7 cellular contexts compared by ENCODE assay signal in genomic region chr13:113298001-113298945, GRCh38. TPM values are rescaled to one million over a fixed set of nuclear protein-coding genes. Genes with fewer than 3 reads are reported as not detected.
A peak's percentile ranks its signal among the peaks of the same experiment; 100 is the strongest.
DNase-seq lines count a peak whose midpoint lies in the region; ATAC-seq and TF ChIP-seq lines count a peak whose summit lies in the region.

No MANE protein-coding gene starts in this region.

- TF ChIP-seq POLR2A in esophagus squamous epithelium (IDR thresholded peaks at IDR 0.05), result no peak

- ATAC-seq in psoas muscle, result no peak
- no peak for ATAC-seq in GM18868 (IDR thresholded peaks at IDR 0.05; ENCODE audit: unreplicated experiment)
- ATAC-seq in HG02798 (IDR thresholded peaks at IDR 0.05; ENCODE audit: poor library complexity, unreplicated experiment), result no peak
- ATAC-seq in GM19328 (IDR thresholded peaks at IDR 0.05; ENCODE audit: unreplicated experiment), result no peak

- CTCF ChIA-PET in HEK293 (lab: Yijun Ruan, JAX), result interaction anchor here (0.6 to 0.7 kb wide), 3 partner anchors 80 to 341 kb away, joined by 3 read pairs; no protein-coding TSS in a partner anchor

- H3K36me3 ChIP-seq in HEK293 (ENCODE audit: control insufficient read depth in 2 of 2, insufficient read depth in 1 of 2, low read length in 2 of 2) (peaks cover 0 to 7% of the 10 kb centered on the region in 2 experiments; a peak in 1 of 3 replicates), esophagus squamous epithelium (peaks cover 0 to 4% (median 0%) of the 10 kb centered on the region in 3 donors), psoas muscle (ENCODE audit: insufficient read depth in 1 of 2, low read depth in 1 of 2) (peaks cover 0 to 5% of the 10 kb centered on the region in 2 donors)

- POLR2A ChIA-PET in HEK293 (lab: Yijun Ruan, JAX), result interaction anchor here (0.6 kb wide), 3 partner anchors 114 to 234 kb away, joined by 3 read pairs; no protein-coding TSS in a partner anchor

- intact Hi-C loops in esophagus squamous epithelium (cut with DNase I) (no loop called here), psoas muscle (cut with DNase I) (loop anchor here in 1 of 2 donors (5.0 to 10.0 kb wide), 2 partner anchors 91 to 157 kb away; partner anchors contain the start of genes ADPRHL1, CUL4A and PCID2)

- DNase-seq in RKO (ENCODE audit: low spot score) (peak; percentile 41), esophagus squamous epithelium (lab: John Stamatoyannopoulos, UW) (no peak), psoas muscle (no peak)

- H3K4me3 ChIP-seq in HEK293 (ENCODE audit: low read depth, low read length) (peak overlapping the region; percentile 71), esophagus squamous epithelium (peak overlapping the region; percentile 75 to 96 (median 85)), psoas muscle (peak overlapping the region; percentile 98)

- 17 to 25% methylated on average over 19 to 21 of the region's 21 CpGs for whole genome bisulfite sequencing in esophagus squamous epithelium, 2 donors
- 24 to 26% (median 25%) methylated on average over 21 of the region's 21 CpGs for WGBS in psoas muscle, 3 donors

- H3K9me3 ChIP-seq in HEK293 (ENCODE audit: control insufficient read depth, insufficient read depth, low read depth, low read length), result no peaks in the 10 kb centered on the region
- no peaks in the 10 kb centered on the region for H3K9me3 ChIP-seq in esophagus squamous epithelium
- H3K9me3 ChIP-seq in psoas muscle, result no peaks in the 10 kb centered on the region

- TF ChIP-seq CTCF in HEK293 (tag by site-specific recombination; IDR thresholded peaks at IDR 0.05) (no peak), esophagus squamous epithelium (IDR thresholded peaks at IDR 0.05) (no peak), psoas muscle (IDR thresholded peaks at IDR 0.05) (no peak)

- H3K27ac ChIP-seq in HEK293 (ENCODE audit: extremely low read depth, low read depth, low read length) (no peak overlapping the region), esophagus squamous epithelium (peak overlapping the region; percentile 80 to 95 (median 91)), psoas muscle (peak overlapping the region; percentile 98)

- H3K27me3 ChIP-seq in esophagus squamous epithelium (no peaks in the 10 kb centered on the region), psoas muscle (ENCODE audit: insufficient read depth in 3 of 3, low read length in 2 of 3) (no peaks in the 10 kb centered on the region)

- H3K4me1 ChIP-seq in HEK293 (ENCODE audit: control insufficient read depth, insufficient read depth, low read length) (no peaks in the 10 kb centered on the region), esophagus squamous epithelium (peaks cover 14 to 57% (median 20%) of the 10 kb centered on the region in 3 donors), psoas muscle (peaks cover 50% of the 10 kb centered on the region)

TF ChIP-seq in HEK293, 187 proteins besides CTCF, POLR2A, EP300 and RAD21:
- TF ChIP-seq, protein P1, sequence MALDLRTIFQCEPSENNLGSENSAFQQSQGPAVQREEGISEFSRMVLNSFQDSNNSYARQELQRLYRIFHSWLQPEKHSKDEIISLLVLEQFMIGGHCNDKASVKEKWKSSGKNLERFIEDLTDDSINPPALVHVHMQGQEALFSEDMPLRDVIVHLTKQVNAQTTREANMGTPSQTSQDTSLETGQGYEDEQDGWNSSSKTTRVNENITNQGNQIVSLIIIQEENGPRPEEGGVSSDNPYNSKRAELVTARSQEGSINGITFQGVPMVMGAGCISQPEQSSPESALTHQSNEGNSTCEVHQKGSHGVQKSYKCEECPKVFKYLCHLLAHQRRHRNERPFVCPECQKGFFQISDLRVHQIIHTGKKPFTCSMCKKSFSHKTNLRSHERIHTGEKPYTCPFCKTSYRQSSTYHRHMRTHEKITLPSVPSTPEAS (tag by site-specific recombination; IDR thresholded peaks at IDR 0.05), result no peak
- TF ChIP-seq SETDB1 (IDR thresholded peaks at IDR 0.05; ENCODE audit: insufficient read length, low read length), result no peak
- no peak for TF ChIP-seq ZNF133 (tag by site-specific recombination; IDR thresholded peaks at IDR 0.05)
- TF ChIP-seq OSR2 (tag by site-specific recombination; IDR thresholded peaks at IDR 0.05), result no peak
- TF ChIP-seq ZNF837 (tag by site-specific recombination; IDR thresholded peaks at IDR 0.05), result no peak
- TF ChIP-seq ZNF169 (tag by site-specific recombination; IDR thresholded peaks at IDR 0.05), result no peak
- no peak for TF ChIP-seq ZNF211 (tag by site-specific recombination; IDR thresholded peaks at IDR 0.05; ENCODE audit: low read depth)
- TF ChIP-seq ZNF830 (tag by site-specific recombination; IDR thresholded peaks at IDR 0.05; ENCODE audit: low read depth), result no peak
- TF ChIP-seq ZNF664 (tag by site-specific recombination; IDR thresholded peaks at IDR 0.05), result no peak
- TF ChIP-seq KLF9 (tag by site-specific recombination; IDR thresholded peaks at IDR 0.05; ENCODE audit: low read depth), result no peak
- no peak for TF ChIP-seq MEIS1 (CRISPR knock-in tag; IDR thresholded peaks at IDR 0.05; ENCODE audit: borderline replicate concordance)

RNA-seq across cellular contexts. Expression of gene LAMP1, which starts 1.2 kb away (rescaled TPM):
- total RNA-seq in esophagus squamous epithelium, result 100 to 1,000 TPM in 3 of 4 donors, 10 to 100 TPM in 1; 95.4 to 153 (median 123) TPM
- total RNA-seq in psoas muscle, result 10 to 100 TPM; 53.7 to 71.5 (median 67.8) TPM
- polyA plus RNA-seq in psoas muscle, result 10 to 100 TPM; 35.7 to 67.5 (median 60.1) TPM
